ENCODE assay signal across 8 cellular contexts in the genomic region with DNA sequence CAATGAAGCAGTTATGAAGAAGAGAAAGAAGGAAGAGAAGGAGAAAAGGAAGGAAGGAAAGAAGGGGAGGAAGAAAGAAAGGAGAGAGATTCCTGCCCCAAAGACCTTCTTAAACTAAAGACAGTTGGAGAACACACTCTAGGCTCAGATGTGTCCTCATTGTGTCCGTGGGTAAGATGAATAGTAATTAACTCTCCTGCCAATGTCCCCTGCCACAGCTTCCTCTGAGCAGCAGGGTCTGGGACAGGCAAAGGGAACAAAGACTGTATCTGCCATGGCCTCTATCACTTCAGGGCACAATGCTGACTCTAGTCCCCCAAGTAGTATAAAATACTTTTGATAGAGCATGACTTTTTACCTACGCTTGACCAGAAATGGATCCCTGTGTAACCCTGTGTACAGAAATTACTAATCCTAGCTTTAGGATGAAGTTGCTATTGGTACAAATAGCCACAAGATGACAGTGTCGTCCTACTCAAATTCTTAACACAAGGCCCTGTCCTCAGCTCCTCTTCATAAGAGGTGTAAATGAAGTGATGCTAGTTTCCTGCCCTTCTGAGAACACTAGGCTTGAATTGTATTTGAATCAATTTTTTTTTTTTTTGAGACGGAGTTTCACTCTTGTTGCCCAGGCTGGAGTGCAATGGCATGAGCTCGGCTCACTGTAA.
DNase-seq lines count a peak whose midpoint lies in the region; ATAC-seq and TF ChIP-seq lines count a peak whose summit lies in the region.

No MANE protein-coding gene starts in this region.

- H3K9me3 ChIP-seq in AG04450 (ENCODE audit: control insufficient read depth, insufficient read depth, low read length): no peaks in the 10 kb centered on the region
- H3K9me3 ChIP-seq in neural cell (ENCODE audit: low read length): no peaks in the 10 kb centered on the region

- H3K27ac ChIP-seq in AG04450 (ENCODE audit: low read depth, low read length): no peak overlapping the region
- no peak overlapping the region for H3K27ac ChIP-seq in neural cell (ENCODE audit: low read length)

- peaks cover 6% of the 10 kb centered on the region for H3K27me3 ChIP-seq in AG04450 (ENCODE audit: control insufficient read depth, insufficient read depth, low read length)
- no peaks in the 10 kb centered on the region for H3K27me3 ChIP-seq in neural cell (ENCODE audit: insufficient read depth, low read depth, low read length)

- H3K9me2 ChIP-seq in neural cell (ENCODE audit: insufficient read depth, low read length): no peaks in the 10 kb centered on the region

- no peaks in the 10 kb centered on the region for H3K79me2 ChIP-seq in neural cell (replicated peaks; ENCODE audit: insufficient read depth, low read length)

- H2AFZ ChIP-seq in neural cell (ENCODE audit: low read depth, low read length): no peak overlapping the region

- ATAC-seq in GM18511 (IDR thresholded peaks at IDR 0.05; ENCODE audit: unreplicated experiment) (peak; percentile 77), GM21447 (IDR thresholded peaks at IDR 0.05; ENCODE audit: unreplicated experiment) (no peak), HG03457 (IDR thresholded peaks at IDR 0.05; ENCODE audit: unreplicated experiment) (no peak)

- CTCF ChIA-PET in AG04450 (lab: Charles Lee): interaction anchor here (0.6 to 9.6 kb wide), 47 partner anchors 10 to 1037 kb away, joined by 3 to 216 read pairs (median 4); a partner anchor contains a TSS

- TF ChIP-seq CTCF in AG04450 (IDR thresholded peaks at IDR 0.05; ENCODE audit: low read depth, low read length): peak; percentile 90
- TF ChIP-seq CTCF in neural cell (IDR thresholded peaks at IDR 0.05; ENCODE audit: poor library complexity, severe bottlenecking): peak; percentile 71

- TF ChIP-seq RAD21 in neural cell (conservative IDR thresholded peaks at IDR 0.05): peak; percentile 79

- no peaks in the 10 kb centered on the region for H4K20me1 ChIP-seq in neural cell (ENCODE audit: insufficient read depth)

- no peak for TF ChIP-seq EP300 in neural cell (conservative IDR thresholded peaks at IDR 0.05; ENCODE audit: poor library complexity, severe bottlenecking)

- H3K4me2 ChIP-seq in neural cell (ENCODE audit: low read length): no peak overlapping the region

- no peak overlapping the region for H3K4me3 ChIP-seq in AG04450 (ENCODE audit: low read depth, low read length)
- no peak overlapping the region for H3K4me3 ChIP-seq in neural cell (ENCODE audit: low read length)

- H3K36me3 ChIP-seq in neural cell (ENCODE audit: insufficient read depth, low read length): no peaks in the 10 kb centered on the region

- POLR2A ChIA-PET in AG04450 (lab: Yijun Ruan, JAX): interaction anchor here (0.7 to 1.2 kb wide), 3 partner anchors 36 to 250 kb away, joined by 3 to 6 read pairs (median 6); no protein-coding TSS in a partner anchor

- DNase-seq in AG04450 (ENCODE audit: low read depth, low spot score) (peak; percentile 42), NCI-H1105 treated with DMSO at 0.1 percent for 48 hours (lab: John Stamatoyannopoulos, UW) (peak; percentile 36), SHP77 treated with DMSO at 0.1 percent for 48 hours (lab: John Stamatoyannopoulos, UW) (peak; percentile 34), fibroblast of peridontal ligament (ENCODE audit: extremely low read depth) (peak; percentile 76)

- H3K9ac ChIP-seq in neural cell (ENCODE audit: low read length): no peak overlapping the region

- H3F3A ChIP-seq in neural cell (ENCODE audit: insufficient read depth, low read length, poor library complexity, severe bottlenecking): no peaks in the 10 kb centered on the region

TF ChIP-seq in neural cell, 6 proteins besides CTCF, POLR2A, EP300 and RAD21:
- TF ChIP-seq POLR2AphosphoS5 (IDR thresholded peaks at IDR 0.05) (no peak), SMC3 (conservative IDR thresholded peaks at IDR 0.05; ENCODE audit: poor library complexity) (peak; percentile 81)
